8 cellular contexts compared by ENCODE assay signal in genomic region chr4:155666701-155667537, GRCh38. TPM values are rescaled to one million over a fixed set of nuclear protein-coding genes. Genes with fewer than 3 reads are reported as not detected.
DNase-seq lines count a peak whose midpoint lies in the region; ATAC-seq and TF ChIP-seq lines count a peak whose summit lies in the region.

TSS of gene GUCY1A1 (plus strand) at chr4:155666848. CDS start at chr4:155696868, 30,020 bp downstream.

- H3K27ac ChIP-seq in naive thymus-derived CD4-positive, alpha-beta T cell (ENCODE audit: low read depth, low read length) = no peak within 1 kb of the TSS
- peak within 1 kb of the TSS; percentile 7 for H3K27ac ChIP-seq in urinary bladder (ENCODE audit: low read depth)

- no peaks in the 10 kb centered on the region for H3K36me3 ChIP-seq in naive thymus-derived CD4-positive, alpha-beta T cell (ENCODE audit: control insufficient read depth in 2 of 3, insufficient read depth in 3 of 3, low read length in 3 of 3)
- no peaks in the 10 kb centered on the region for H3K36me3 ChIP-seq in urinary bladder (ENCODE audit: insufficient read depth)

- no peak for TF ChIP-seq CTCF in fibroblast of villous mesenchyme (IDR thresholded peaks at IDR 0.05; ENCODE audit: insufficient read depth, low read depth, low read length)

- H3K9me3 ChIP-seq in naive thymus-derived CD4-positive, alpha-beta T cell (ENCODE audit: control insufficient read depth in 2 of 3, low read length in 3 of 3) = no peaks in the 10 kb centered on the region

- H3K4me1 ChIP-seq in naive thymus-derived CD4-positive, alpha-beta T cell (ENCODE audit: control insufficient read depth in 2 of 2, insufficient read depth in 2 of 2, low read length in 2 of 2) = no peaks in the 10 kb centered on the region
- no peaks in the 10 kb centered on the region for H3K4me1 ChIP-seq in urinary bladder (ENCODE audit: insufficient read depth)

- WGBS in urinary bladder = 4% methylated on average over 49 of the region's 49 CpGs

- DNase-seq in DMS53 (lab: John Stamatoyannopoulos, UW) (peak; percentile 70), HT1080 (ENCODE audit: low read depth) (peak; percentile 25), fibroblast of villous mesenchyme (ENCODE audit: low read depth) (peak; percentile 26), NCI-H146 (lab: John Stamatoyannopoulos, UW) (no peak)
- DNase-seq in activated CD8-positive, alpha-beta memory T cell treated with anti-CD3 and anti-CD28 coated beads, Interleukin-2, amount 50 U/mL, for 48 hours = peak; percentile 60
- DNase-seq in naive thymus-derived CD4-positive, alpha-beta T cell = peak in 1 of 9 donors; percentile 22

- peak within 1 kb of the TSS in 1 of 9 donors; percentile 14 for H3K27ac Mint-ChIP-seq in naive thymus-derived CD4-positive, alpha-beta T cell

- H3K4me3 ChIP-seq in fibroblast of villous mesenchyme (ENCODE audit: low read depth, low read length) = peak within 1 kb of the TSS; percentile 60
- peak within 1 kb of the TSS; percentile 19 for H3K4me3 ChIP-seq in naive thymus-derived CD4-positive, alpha-beta T cell (ENCODE audit: low read length)
- H3K4me3 ChIP-seq in urinary bladder (ENCODE audit: low read depth, low read length) = peak within 1 kb of the TSS; percentile 55

- CTCF ChIA-PET in naive thymus-derived CD4-positive, alpha-beta T cell (lab: Charles Lee) = no interaction called here

- peak within 1 kb of the TSS; percentile 42 to 90 (median 80) for H3K4me3 Mint-ChIP-seq in naive thymus-derived CD4-positive, alpha-beta T cell

- POLR2A ChIA-PET in naive thymus-derived CD4-positive, alpha-beta T cell (lab: Charles Lee) = no interaction called here

- H3K4me1 Mint-ChIP-seq in naive thymus-derived CD4-positive, alpha-beta T cell = peaks cover 6 to 25% (median 17%) of the 10 kb centered on the region in 7 donors

- H3K27me3 ChIP-seq in naive thymus-derived CD4-positive, alpha-beta T cell (ENCODE audit: control insufficient read depth in 2 of 2, insufficient read depth in 2 of 2, low read length in 2 of 2) = no peaks in the 10 kb centered on the region

- ATAC-seq in GM19463 (IDR thresholded peaks at IDR 0.05; ENCODE audit: unreplicated experiment) = peak; percentile 53
- ATAC-seq in naive thymus-derived CD4-positive, alpha-beta T cell = peak; percentile 67

- H3K36me3 Mint-ChIP-seq in naive thymus-derived CD4-positive, alpha-beta T cell = peaks cover 0 to 4% (median 0%) of the 10 kb centered on the region in 5 donors

- intact Hi-C loops in naive thymus-derived CD4-positive, alpha-beta T cell (cut with micrococcal nuclease) = loop anchor here in 1 of 2 donors (10.0 kb wide), 2 partner anchors 222 to 922 kb away; partner anchors contain the start of gene LRAT

- H3K9me3 Mint-ChIP-seq in naive thymus-derived CD4-positive, alpha-beta T cell = peaks cover 0 to 5% (median 0%) of the 10 kb centered on the region in 11 donors

- peaks cover 50 to 76% (median 66%) of the 10 kb centered on the region in 5 donors for H3K27me3 Mint-ChIP-seq in naive thymus-derived CD4-positive, alpha-beta T cell

RNA-seq across cellular contexts. Expression of gene GUCY1A1, which starts in this region (rescaled TPM):
- total RNA-seq in HT1080 (2014; rRNA removed; shearing (Covaris generic)) = 1.00 and 1.4 TPM in 2 replicates
- polyA plus RNA-seq in HT1080 (2015; cell fraction: cytosol; rRNA removed) = 0.34 and 0.60 TPM in 2 replicates
- polyA plus RNA-seq in HT1080 (2015; cell fraction: nucleus; rRNA removed) = 0.51 and 0.83 TPM in 2 replicates
- total RNA-seq in fibroblast of villous mesenchyme = 0.32 and 0.43 TPM in 2 replicates
- 1 to 10 TPM in 1 of 5 experiments, under 1 TPM in 1, not detected in 3; 0.77 to 3.1 TPM for total RNA-seq in naive thymus-derived CD4-positive, alpha-beta T cell
- polyA plus RNA-seq in naive thymus-derived CD4-positive, alpha-beta T cell = not detected
- 104 TPM for total RNA-seq in urinary bladder
- polyA plus RNA-seq in urinary bladder = 4.8 TPM

Comparison
In these comparisons a context has a peak if more than half of its experiments do, and no peak if none do; other contexts are left out.
1. RNA of gene GUCY1A1 (total RNA-seq): 104 TPM in urinary bladder (single experiment); 1.00 to 1.4 TPM in HT1080, 0.32 to 0.43 TPM in fibroblast of villous mesenchyme and 0.77 to 3.1 TPM in naive thymus-derived CD4-positive, alpha-beta T cell; every median in the first group is over 10 times any median in the second.
2. Peak in DNase-seq and H3K4me3 ChIP-seq in fibroblast of villous mesenchyme; RNA of the gene not detected or under 1 TPM.
3. Peak in every context shown above with its lines, with median percentiles within 50 percentile points of each other: H3K4me3 ChIP-seq.